ENCODE assay signal across 1 cellular context in the genomic region with DNA sequence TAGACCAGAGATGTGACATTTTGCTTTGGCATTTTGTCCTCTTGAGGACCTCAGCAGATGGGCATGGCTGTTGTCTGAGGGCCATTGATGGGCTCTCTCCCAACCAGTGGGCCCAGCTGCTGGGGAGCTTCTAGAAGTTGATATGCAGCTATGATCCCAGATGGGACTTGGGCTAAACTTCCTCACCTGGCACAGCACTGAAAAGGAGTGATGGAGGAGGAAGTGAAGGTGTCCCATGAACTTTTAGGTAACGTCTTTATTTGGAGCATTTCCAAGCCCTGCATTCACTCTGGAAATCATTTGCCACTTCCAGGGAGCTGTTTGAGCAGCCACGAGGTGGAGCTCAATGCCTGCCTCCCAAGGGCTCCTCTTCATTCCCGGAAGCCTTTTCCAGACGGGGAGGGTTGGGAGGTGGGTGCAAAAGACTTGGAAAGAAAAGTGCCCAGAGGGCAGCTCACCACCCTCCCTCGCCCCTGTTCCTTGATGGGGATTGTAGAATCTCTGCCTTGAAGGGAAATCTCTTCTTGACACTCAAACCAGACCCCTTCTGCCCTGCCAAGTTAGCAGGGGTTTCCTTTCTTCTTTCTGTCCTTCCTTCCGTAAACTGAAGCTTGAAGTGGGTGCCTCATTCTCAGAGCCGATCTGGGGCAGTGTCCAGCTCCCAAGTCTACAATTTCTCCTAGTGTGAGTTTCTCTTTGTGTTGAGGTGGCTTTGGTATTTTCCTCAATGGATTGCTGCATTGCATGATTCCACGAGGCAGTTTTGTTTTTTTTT.
A peak's percentile ranks its signal among the peaks of the same experiment; 100 is the strongest.
TF ChIP-seq lines count a peak whose summit lies in the region.

No MANE protein-coding gene starts in this region.

TF ChIP-seq in K562, 482 proteins besides CTCF, POLR2A, EP300 and RAD21 (continued from another document):
- TF ChIP-seq, protein P1, sequence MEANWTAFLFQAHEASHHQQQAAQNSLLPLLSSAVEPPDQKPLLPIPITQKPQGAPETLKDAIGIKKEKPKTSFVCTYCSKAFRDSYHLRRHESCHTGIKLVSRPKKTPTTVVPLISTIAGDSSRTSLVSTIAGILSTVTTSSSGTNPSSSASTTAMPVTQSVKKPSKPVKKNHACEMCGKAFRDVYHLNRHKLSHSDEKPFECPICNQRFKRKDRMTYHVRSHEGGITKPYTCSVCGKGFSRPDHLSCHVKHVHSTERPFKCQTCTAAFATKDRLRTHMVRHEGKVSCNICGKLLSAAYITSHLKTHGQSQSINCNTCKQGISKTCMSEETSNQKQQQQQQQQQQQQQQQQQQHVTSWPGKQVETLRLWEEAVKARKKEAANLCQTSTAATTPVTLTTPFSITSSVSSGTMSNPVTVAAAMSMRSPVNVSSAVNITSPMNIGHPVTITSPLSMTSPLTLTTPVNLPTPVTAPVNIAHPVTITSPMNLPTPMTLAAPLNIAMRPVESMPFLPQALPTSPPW (CRISPR knock-in tag; IDR thresholded peaks at IDR 0.05): 0 out of 2 replicates have a peak, but pooled peaks have one; percentile 38
- TF ChIP-seq ELF1 (tag; IDR thresholded peaks at IDR 0.05): peak; percentile 81
- TF ChIP-seq CTCFL (IDR thresholded peaks at IDR 0.05; ENCODE audit: borderline replicate concordance, insufficient read depth, low read depth, low read length, poor library complexity, severe bottlenecking): peak; percentile 2
- TF ChIP-seq NRF1 (conservative IDR thresholded peaks at IDR 0.05 in 1 of 2, IDR thresholded peaks at IDR 0.05 in 1 of 2): no peak
- TF ChIP-seq CTBP1 (IDR thresholded peaks at IDR 0.05; ENCODE audit: borderline replicate concordance): 0 out of 2 replicates have a peak, but pooled peaks have one; percentile 16
- no peak for TF ChIP-seq RBM22 (IDR thresholded peaks at IDR 0.05; ENCODE audit: low read depth, low read length, poor library complexity, severe bottlenecking)
- TF ChIP-seq SMC3 (conservative IDR thresholded peaks at IDR 0.05; ENCODE audit: insufficient read depth, low read depth, low read length): 0 out of 2 replicates have a peak, but pooled peaks have one; percentile 9
